8 cellular contexts compared by ENCODE assay signal in the genomic region with DNA sequence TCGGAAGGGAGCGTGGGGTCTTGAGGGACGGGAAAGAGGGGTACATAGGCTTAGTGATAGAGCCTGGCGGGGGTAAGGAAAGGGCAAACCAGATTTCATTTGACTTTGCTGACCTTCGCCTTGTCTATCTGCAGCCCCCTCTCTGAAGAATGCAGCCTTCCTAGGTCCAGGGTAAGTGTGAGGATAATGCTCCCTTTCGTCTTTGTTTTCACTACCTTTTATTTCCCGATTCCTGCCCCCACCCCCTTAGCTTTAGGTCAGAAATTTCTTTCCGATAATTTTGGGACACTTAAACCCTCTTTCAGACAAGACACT. TPM values are rescaled to one million over a fixed set of nuclear protein-coding genes. Genes with fewer than 3 reads are reported as not detected.
DNase-seq lines count a peak whose midpoint lies in the region; ATAC-seq, FAIRE-seq and TF ChIP-seq lines count a peak whose summit lies in the region.

No MANE protein-coding gene starts in this region.

- H3K9me3 Mint-ChIP-seq in naive B cell = peaks cover 0 to 2% (median 0%) of the 10 kb centered on the region in 7 donors

- CTCF ChIA-PET in AG04449 (lab: Yijun Ruan, JAX) = interaction anchor here (0.8 to 1.0 kb wide), 2 partner anchors 22 to 217 kb away, joined by 3 to 4 read pairs; no protein-coding TSS in a partner anchor

- H3K27me3 Mint-ChIP-seq in naive B cell = no peaks in the 10 kb centered on the region

- no peak for TF ChIP-seq CTCF in AG04449 (IDR thresholded peaks at IDR 0.05; ENCODE audit: insufficient read depth, low read length, missing control alignments)

- DNase-seq in AG04449 (ENCODE audit: low read depth, low spot score) (no peak), naive B cell (no peak), MV-4-11 (lab: John Stamatoyannopoulos, UW) (no peak), urothelium cell line (ENCODE audit: low spot score) (no peak), NK-92 (lab: John Stamatoyannopoulos, UW; ENCODE audit: unreplicated experiment) (no peak)
- DNase-seq in Jurkat, Clone E6-1 (ENCODE audit: low read depth, low spot score) = no peak

- peak overlapping the region; percentile 97 to 100 (median 100) for H3K4me3 Mint-ChIP-seq in naive B cell

- ATAC-seq in naive B cell (ENCODE audit: low read depth in 2 of 2) (peak in 1 of 2 donors; percentile 0), HG03469 (IDR thresholded peaks at IDR 0.05; ENCODE audit: unreplicated experiment) (no peak)

- peaks cover 45 to 85% (median 80%) of the 10 kb centered on the region in 3 donors for H3K4me1 Mint-ChIP-seq in naive B cell

- H3K4me3 ChIP-seq in AG04449 (ENCODE audit: low read depth, low read length) = peak overlapping the region; percentile 95
- H3K4me3 ChIP-seq in Jurkat, Clone E6-1 (ENCODE audit: low read length) = peak overlapping the region; percentile 84

- peaks cover 5 to 21% of the 10 kb centered on the region in 2 donors for H3K36me3 Mint-ChIP-seq in naive B cell

- POLR2A ChIA-PET in AG04449 (lab: Yijun Ruan, JAX) = no interaction called here

- peak overlapping the region; percentile 94 for H3K27ac ChIP-seq in cingulate gyrus (ENCODE audit: low read depth, low read length)

- H3K27ac Mint-ChIP-seq in naive B cell = peak overlapping the region; percentile 87 to 100 (median 99)

- no peak for FAIRE-seq in urothelium cell line (lab: Jason Lieb, UNC)

RNA-seq across cellular contexts. Expression of a gene that starts 0.4 kb away (rescaled TPM):
- 401 TPM for polyA plus RNA-seq in Jurkat, Clone E6-1 (2012; ENCODE audit: insufficient read depth, insufficient read length)
- polyA plus RNA-seq in naive B cell (ENCODE audit: low read depth in 6 of 6) = 100 to 1,000 TPM; 356 to 441 (median 405) TPM

RNA-seq across cellular contexts. Expression of a gene that starts 0.6 kb away (rescaled TPM):
- polyA plus RNA-seq in Jurkat, Clone E6-1 (2012; ENCODE audit: insufficient read depth, insufficient read length) = 84.0 TPM
- polyA plus RNA-seq in naive B cell (ENCODE audit: low read depth in 6 of 6) = 10 to 100 TPM; 46.4 to 61.2 (median 54.8) TPM

RNA-seq across cellular contexts. Expression of a gene that starts 22.1 kb away (rescaled TPM):
- 2.5 TPM for polyA plus RNA-seq in Jurkat, Clone E6-1 (2012; ENCODE audit: insufficient read depth, insufficient read length)
- 1 to 10 TPM in 2 of 6 donors, under 1 TPM in 4; 0.51 to 2.7 (median 0.71) TPM for polyA plus RNA-seq in naive B cell (ENCODE audit: low read depth in 6 of 6)

RNA-seq across cellular contexts. Expression of a gene that starts 24.1 kb away (rescaled TPM):
- 1.2 TPM for polyA plus RNA-seq in Jurkat, Clone E6-1 (2012; ENCODE audit: insufficient read depth, insufficient read length)
- polyA plus RNA-seq in naive B cell (ENCODE audit: low read depth in 6 of 6) = 100 to 1,000 TPM; 349 to 661 (median 403) TPM

RNA-seq across cellular contexts. Expression of a gene that starts 53.8 kb away (rescaled TPM):
- not detected for polyA plus RNA-seq in Jurkat, Clone E6-1 (2012; ENCODE audit: insufficient read depth, insufficient read length)
- under 1 TPM in 2 of 6 donors, not detected in 4; 0.23 to 0.39 TPM for polyA plus RNA-seq in naive B cell (ENCODE audit: low read depth in 6 of 6)
